ENCODE assay signal across 27 cellular contexts in genomic region chr1:10718083-10718415, GRCh38.
"Had no signal": no experiment of that assay in that cellular context is flagged by ENCODE, and none has a peak within 500 bp of the region (broad histone marks: within the 10 kb centered on the region; RNA-seq: fewer than 3 reads in every experiment).

No MANE protein-coding gene starts in this region.

- DNase-seq: activated CD4-positive, alpha-beta T cell treated with anti-CD3 and anti-CD28 coated beads for 48 hours; activated CD4-positive, alpha-beta T cell treated with anti-CD3 and anti-CD28 coated beads, Interleukin-2, amount 50 U/mL, for 4 hours; activated CD4-positive, CD25-positive, alpha-beta regulatory T cell treated with anti-CD3 and anti-CD28 coated beads, Interleukin-2, amount 50 U/mL, for 72 hours; activated effector memory CD4-positive, alpha-beta T cell treated with anti-CD3 and anti-CD28 coated beads, Interleukin-2, amount 50 U/mL, for 16 hours; activated naive CD4-positive, alpha-beta T cell treated with Interleukin-2 at 50 U/mL for 16 hours; activated naive CD8-positive, alpha-beta T cell treated with anti-CD3 and anti-CD28 coated beads, Interleukin-2, amount 50 U/mL, for 24 hours; activated T-cell treated with anti-CD3 and anti-CD28 coated beads, Interleukin-2, amount 50 U/mL, for 4 hours; amniotic stem cell; body of pancreas; NCI-H1092; NCI-H1417 treated with DMSO at 0.1 percent for 48 hours; NCI-H1694; NCI-H2029; NCI-H2107; NCI-H2171 treated with DMSO at 0.1 percent for 48 hours; NCI-H345; NCI-H510A; NCI-H69; NK-92 treated with Interleukin-12 subunit alpha and Interleukin-12 subunit beta, amount 100 ng/mL, for 24 hours; RPMI8226; SHP77; T-helper 9 cell had no signal

- H3K4me3 ChIP-seq: ascending aorta, body of pancreas had no signal

- ATAC-seq: activated naive CD4-positive, alpha-beta T cell treated with anti-CD3 and anti-CD28 coated beads, Interleukin-2, amount 50 U/mL, for 72 hours; activated naive CD8-positive, alpha-beta T cell treated with anti-CD3 and anti-CD28 coated beads, Interleukin-2, amount 50 U/mL, for 24 hours; activated T-cell treated with anti-CD3 and anti-CD28 coated beads, Interleukin-2, amount 50 U/mL, for 4 hours; Panc1; WTC11 had no signal

- H3K27ac ChIP-seq: ascending aorta, KMS-11 had no signal

- H3K36me3 ChIP-seq: ascending aorta had no signal

- H3K4me2 ChIP-seq: KMS-11 had no signal

- H3K9ac ChIP-seq: KMS-11 had no signal

- H3K27me3 ChIP-seq: ascending aorta, body of pancreas had no signal

- H3K9me3 ChIP-seq: ascending aorta, body of pancreas had no signal
